In genomic region chr6:11225990-11226389, GRCh38 we compare ENCODE assay signal across 17 cellular contexts. TPM values are rescaled to one million over a fixed set of nuclear protein-coding genes. Genes with fewer than 3 reads are reported as not detected.
DNase-seq lines count a peak whose midpoint lies in the region; ATAC-seq and TF ChIP-seq lines count a peak whose summit lies in the region.
"Had no signal": no experiment of that assay in that cellular context is flagged by ENCODE, and none has a peak within 500 bp of the region (broad histone marks: within the 10 kb centered on the region; RNA-seq: fewer than 3 reads in every experiment).

No MANE protein-coding gene starts in this region.

- H3K9me3 Mint-ChIP-seq in T-helper 1 cell treated with Interleukin-12 subunit alpha and Interleukin-12 subunit beta and Interleukin-4 antibody, amounts not matched to agents 30 μg/mL and 1 μg/mL, for 36 hours = no peaks in the 10 kb centered on the region
- peaks cover 0 to 2% (median 0%) of the 10 kb centered on the region in 5 experiments for H3K9me3 Mint-ChIP-seq in brain
- H3K9me3 Mint-ChIP-seq in natural killer cell treated with Interleukin-12 subunit alpha and Interleukin-12 subunit beta and Interleukin-15 and Interleukin-18, amount 100 ng/mL, for 72 hours = no peaks in the 10 kb centered on the region
- H3K9me3 Mint-ChIP-seq: activated T-helper 2 cell treated with anti-CD3 and anti-CD28 coated beads, Interferon-gamma antibody, Interleukin-2, Interleukin-4, amounts not matched to agents 10 μg/mL and 5 μg/mL and 100 μg/mL, durations not matched to agents 14 hours and 24 hours and 36 hours had no signal

- POLR2A ChIA-PET in HEK293 (lab: Yijun Ruan, JAX) = interaction anchor here (0.7 kb wide), 2 partner anchors 19 to 269 kb away, joined by 4 to 5 read pairs; no protein-coding TSS in a partner anchor

- CTCF ChIA-PET in HEK293 (lab: Yijun Ruan, JAX) = interaction anchor here (1.7 to 3.1 kb wide), 2 partner anchors 54 to 270 kb away, joined by 7 to 12 read pairs; no protein-coding TSS in a partner anchor

- H3K27ac ChIP-seq in HEK293 (ENCODE audit: extremely low read depth, low read depth, low read length) (no peak overlapping the region), esophagus squamous epithelium (peak overlapping the region in 1 of 4 donors; percentile 42)
- H3K27ac ChIP-seq: 22Rv1 had no signal

- ATAC-seq in natural killer cell treated with Interleukin-12 subunit alpha and Interleukin-12 subunit beta and Interleukin-15 and Interleukin-18, amount 100 ng/mL, for 72 hours = no peak
- ATAC-seq in GM18861 (IDR thresholded peaks at IDR 0.05; ENCODE audit: unreplicated experiment) = no peak

- intact Hi-C loops in esophagus squamous epithelium (cut with DNase I) = no loop called here

- peaks cover 0 to 43% (median 0%) of the 10 kb centered on the region in 4 donors for H3K27me3 ChIP-seq in esophagus squamous epithelium

- H3K4me1 Mint-ChIP-seq in T-helper 1 cell treated with Interleukin-12 subunit alpha and Interleukin-12 subunit beta and Interleukin-4 antibody, amounts not matched to agents 30 μg/mL and 1 μg/mL, for 36 hours (ENCODE audit: low read depth) = peaks cover 63% of the 10 kb centered on the region
- H3K4me1 Mint-ChIP-seq in brain = peaks cover 93% of the 10 kb centered on the region
- H3K4me1 Mint-ChIP-seq in natural killer cell treated with Interleukin-12 subunit alpha and Interleukin-12 subunit beta and Interleukin-15 and Interleukin-18, amount 100 ng/mL, for 72 hours (ENCODE audit: low read depth in 2 of 2) = peaks cover 81 to 90% of the 10 kb centered on the region in 2 donors

- DNase-seq in T-helper 1 cell (no peak), NCI-H774 (lab: John Stamatoyannopoulos, UW) (no peak), esophagus squamous epithelium (lab: John Stamatoyannopoulos, UW) (no peak)
- DNase-seq in natural killer cell treated with Interleukin-12 subunit alpha and Interleukin-12 subunit beta and Interleukin-15 and Interleukin-18, amount 100 ng/mL, for 72 hours (ENCODE audit: low spot score) = no peak
- DNase-seq: DMS53; NCI-H146; NCI-H226; NK-92 treated with Interleukin-12 subunit alpha and Interleukin-12 subunit beta, amount 100 ng/mL, for 24 hours; stimulated activated CD4-positive, alpha-beta T cell treated with anti-CD3 and anti-CD28 coated beads, Interleukin-4, amount 100 ng/mL, for 24 hours; stimulated activated CD8-positive, alpha-beta memory T cell treated with anti-CD3 and anti-CD28 coated beads, Interleukin-4, amount 100 ng/mL, for 48 hours; trophoblast cell had no signal

- peaks cover 31% of the 10 kb centered on the region for H3K36me3 Mint-ChIP-seq in T-helper 1 cell treated with Interleukin-12 subunit alpha and Interleukin-12 subunit beta and Interleukin-4 antibody, amounts not matched to agents 30 μg/mL and 1 μg/mL, for 36 hours (ENCODE audit: low read depth)
- H3K36me3 Mint-ChIP-seq in brain = peaks cover 15% of the 10 kb centered on the region
- peaks cover 12% of the 10 kb centered on the region for H3K36me3 Mint-ChIP-seq in natural killer cell treated with Interleukin-12 subunit alpha and Interleukin-12 subunit beta and Interleukin-15 and Interleukin-18, amount 100 ng/mL, for 72 hours

- H3K36me3 ChIP-seq in HEK293 (ENCODE audit: control insufficient read depth in 2 of 2, insufficient read depth in 1 of 2, low read length in 2 of 2) (no peaks in the 10 kb centered on the region), esophagus squamous epithelium (no peaks in the 10 kb centered on the region)

- H3K4me1 ChIP-seq in HEK293 (ENCODE audit: control insufficient read depth, insufficient read depth, low read length) (peaks cover 20% of the 10 kb centered on the region), esophagus squamous epithelium (peaks cover 17 to 64% (median 33%) of the 10 kb centered on the region in 3 donors)

- H3K4me3 ChIP-seq in HEK293 (ENCODE audit: low read depth, low read length) (no peak overlapping the region), esophagus squamous epithelium (no peak overlapping the region)

- no peak overlapping the region for H3K4me3 Mint-ChIP-seq in T-helper 1 cell treated with Interleukin-12 subunit alpha and Interleukin-12 subunit beta and Interleukin-4 antibody, amounts not matched to agents 30 μg/mL and 1 μg/mL, for 36 hours
- H3K4me3 Mint-ChIP-seq in brain = peak overlapping the region in 2 of 5 experiments; percentile 48 to 57
- H3K4me3 Mint-ChIP-seq in natural killer cell treated with Interleukin-12 subunit alpha and Interleukin-12 subunit beta and Interleukin-15 and Interleukin-18, amount 100 ng/mL, for 72 hours = peak overlapping the region; percentile 64

- H3K27me3 Mint-ChIP-seq in T-helper 1 cell treated with Interleukin-12 subunit alpha and Interleukin-12 subunit beta and Interleukin-4 antibody, amounts not matched to agents 30 μg/mL and 1 μg/mL, for 36 hours (ENCODE audit: low read depth) = no peaks in the 10 kb centered on the region
- peaks cover 10% of the 10 kb centered on the region for H3K27me3 Mint-ChIP-seq in brain
- H3K27me3 Mint-ChIP-seq in natural killer cell treated with Interleukin-12 subunit alpha and Interleukin-12 subunit beta and Interleukin-15 and Interleukin-18, amount 100 ng/mL, for 72 hours = no peaks in the 10 kb centered on the region

- TF ChIP-seq POLR2A in esophagus squamous epithelium (IDR thresholded peaks at IDR 0.05) = no peak

- 77 to 90% methylated on average over 2 of the region's 2 CpGs for WGBS in esophagus squamous epithelium, 2 donors

- H3K27ac Mint-ChIP-seq in T-helper 1 cell treated with Interleukin-12 subunit alpha and Interleukin-12 subunit beta and Interleukin-4 antibody, amounts not matched to agents 30 μg/mL and 1 μg/mL, for 36 hours = peak overlapping the region; percentile 33
- H3K27ac Mint-ChIP-seq in brain = peak overlapping the region in 4 of 5 experiments; percentile 40 to 75 (median 53)
- peak overlapping the region; percentile 95 to 97 for H3K27ac Mint-ChIP-seq in natural killer cell treated with Interleukin-12 subunit alpha and Interleukin-12 subunit beta and Interleukin-15 and Interleukin-18, amount 100 ng/mL, for 72 hours

- no peaks in the 10 kb centered on the region for H3K9me3 ChIP-seq in HEK293 (ENCODE audit: control insufficient read depth, insufficient read depth, low read depth, low read length)
- H3K9me3 ChIP-seq in esophagus squamous epithelium = no peaks in the 10 kb centered on the region

- TF ChIP-seq CTCF in HEK293 (tag by site-specific recombination; IDR thresholded peaks at IDR 0.05) (no peak), brain (conservative IDR thresholded peaks at IDR 0.05) (no peak), esophagus squamous epithelium (IDR thresholded peaks at IDR 0.05) (no peak)

TF ChIP-seq in HEK293, 187 proteins besides CTCF, POLR2A, EP300 and RAD21:
- TF ChIP-seq ZNF658 (tag by site-specific recombination; IDR thresholded peaks at IDR 0.05) (no peak), SCRT1 (tag by site-specific recombination; IDR thresholded peaks at IDR 0.05; ENCODE audit: borderline replicate concordance) (no peak), PRDM10 (tag by site-specific recombination; IDR thresholded peaks at IDR 0.05) (peak; percentile 55)

RNA-seq across cellular contexts. Expression of gene NEDD9, which starts 6.5 kb away (rescaled TPM):
- 6.3 TPM for polyA plus RNA-seq in brain (ENCODE audit: insufficient read depth, low read depth, low replicate concordance)
- total RNA-seq in natural killer cell treated with Interleukin-12 subunit alpha and Interleukin-12 subunit beta and Interleukin-15 and Interleukin-18, amount 100 ng/mL, for 72 hours = 10 to 100 TPM; 59.9 to 81.3 TPM
- 10 to 100 TPM in 2 of 4 donors, 1 to 10 TPM in 2; 7.7 to 14.9 (median 10.9) TPM for total RNA-seq in esophagus squamous epithelium

Comparison
In these comparisons a context has a peak if more than half of its experiments do, and no peak if none do; other contexts are left out.
1. H3K27ac Mint-ChIP-seq: peak in every context shown above with its lines; median percentile 96 in natural killer cell treated with Interleukin-12 subunit alpha and Interleukin-12 subunit beta and Interleukin-15 and Interleukin-18, amount 100 ng/mL, for 72 hours; 53 in brain; 33 in T-helper 1 cell treated with Interleukin-12 subunit alpha and Interleukin-12 subunit beta and Interleukin-4 antibody, amounts not matched to agents 30 μg/mL and 1 μg/mL, for 36 hours.